Comparison of ENCODE assay signal across 8 cellular contexts in the genomic region with DNA sequence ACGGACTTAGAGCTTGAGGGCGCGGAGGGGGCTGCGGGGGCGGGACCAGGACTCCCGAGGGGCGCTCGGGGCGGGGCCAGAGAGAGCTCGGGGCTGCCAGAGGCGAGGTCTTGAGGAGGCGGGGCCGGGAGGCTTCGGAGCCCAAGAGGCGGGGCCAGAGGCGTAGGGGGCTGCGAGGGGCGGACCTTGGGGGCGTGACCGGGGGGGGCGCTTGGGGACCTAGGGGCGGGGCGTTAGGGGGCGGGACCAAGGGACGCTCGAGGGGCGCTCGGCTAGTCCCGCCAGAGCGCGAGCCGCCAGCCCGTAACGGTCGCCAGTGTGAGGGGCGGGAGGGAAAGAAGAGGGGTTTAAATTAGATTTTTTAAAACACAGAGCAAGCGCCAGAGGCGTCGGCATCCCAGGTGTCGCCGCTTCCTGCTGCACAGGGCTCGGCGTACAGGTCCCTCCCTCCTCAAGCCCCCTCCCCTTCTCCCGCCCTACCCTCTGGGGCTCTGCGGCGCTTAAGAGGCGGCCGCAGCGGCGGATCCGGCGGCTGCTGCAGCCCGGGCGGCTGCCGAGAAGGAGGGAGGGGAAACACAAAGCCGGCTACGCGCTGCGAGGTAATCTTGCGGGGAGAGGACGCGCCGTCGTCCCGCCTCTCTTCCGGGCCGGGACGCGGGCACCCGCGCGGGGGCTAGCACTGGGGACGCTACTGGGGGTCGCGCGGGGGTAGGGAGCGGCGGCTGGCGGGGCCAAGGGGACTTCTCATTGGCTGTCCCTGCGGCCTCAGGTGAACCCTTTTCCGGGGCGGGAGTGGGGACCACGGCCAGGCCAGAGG. TPM values are rescaled to one million over a fixed set of nuclear protein-coding genes. Genes with fewer than 3 reads are reported as not detected.
DNase-seq lines count a peak whose midpoint lies in the region; ATAC-seq and TF ChIP-seq lines count a peak whose summit lies in the region.

A gene with protein sequence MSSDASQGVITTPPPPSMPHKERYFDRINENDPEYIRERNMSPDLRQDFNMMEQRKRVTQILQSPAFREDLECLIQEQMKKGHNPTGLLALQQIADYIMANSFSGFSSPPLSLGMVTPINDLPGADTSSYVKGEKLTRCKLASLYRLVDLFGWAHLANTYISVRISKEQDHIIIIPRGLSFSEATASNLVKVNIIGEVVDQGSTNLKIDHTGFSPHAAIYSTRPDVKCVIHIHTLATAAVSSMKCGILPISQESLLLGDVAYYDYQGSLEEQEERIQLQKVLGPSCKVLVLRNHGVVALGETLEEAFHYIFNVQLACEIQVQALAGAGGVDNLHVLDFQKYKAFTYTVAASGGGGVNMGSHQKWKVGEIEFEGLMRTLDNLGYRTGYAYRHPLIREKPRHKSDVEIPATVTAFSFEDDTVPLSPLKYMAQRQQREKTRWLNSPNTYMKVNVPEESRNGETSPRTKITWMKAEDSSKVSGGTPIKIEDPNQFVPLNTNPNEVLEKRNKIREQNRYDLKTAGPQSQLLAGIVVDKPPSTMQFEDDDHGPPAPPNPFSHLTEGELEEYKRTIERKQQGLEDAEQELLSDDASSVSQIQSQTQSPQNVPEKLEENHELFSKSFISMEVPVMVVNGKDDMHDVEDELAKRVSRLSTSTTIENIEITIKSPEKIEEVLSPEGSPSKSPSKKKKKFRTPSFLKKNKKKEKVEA (plus strand): TSS at position 284 of the 817 bp plus-strand sequence. CDS start 92,670 bp downstream, outside the sequence.

- H3K4me1 Mint-ChIP-seq in neural progenitor cell, result peaks cover 55% of the 10 kb centered on the region

- no peaks in the 10 kb centered on the region for H3K9me3 ChIP-seq in Karpas-422 (ENCODE audit: low read length)
- H3K9me3 ChIP-seq in neural progenitor cell (ENCODE audit: low read depth), result no peaks in the 10 kb centered on the region
- no peaks in the 10 kb centered on the region for H3K9me3 ChIP-seq in stomach smooth muscle (ENCODE audit: control insufficient read depth in 2 of 2, low read length in 2 of 2)

- H3K79me2 ChIP-seq in Karpas-422 (ENCODE audit: low read length), result no peaks in the 10 kb centered on the region
- peaks cover 46% of the 10 kb centered on the region for H3K79me2 ChIP-seq in neural progenitor cell (ENCODE audit: low read depth)

- H3K27me3 Mint-ChIP-seq in neural progenitor cell (ENCODE audit: insufficient read depth, low read depth), result no peaks in the 10 kb centered on the region

- peak; percentile 90 for DNase-seq in EH (ENCODE audit: low read depth)
- DNase-seq in Karpas-422, result peak; percentile 95
- DNase-seq in SHP77 treated with DMSO at 0.1 percent for 48 hours (lab: John Stamatoyannopoulos, UW), result peak; percentile 37
- DNase-seq in activated gamma-delta T cell treated with Interleukin-2 at 50 U/mL for 16 hours, result peak; percentile 94
- peak; percentile 96 for DNase-seq in fibroblast of villous mesenchyme (ENCODE audit: low read depth)
- peak; percentile 100 for DNase-seq in neural progenitor cell (ENCODE audit: low spot score)

- H3K27ac ChIP-seq in Karpas-422 (ENCODE audit: low read length) (no peak within 1 kb of the TSS), neural progenitor cell (peak within 1 kb of the TSS; percentile 91), stomach smooth muscle (ENCODE audit: low read length) (peak within 1 kb of the TSS; percentile 88)

- peak within 1 kb of the TSS; percentile 99 for H2AFZ ChIP-seq in Karpas-422 (ENCODE audit: low read length)
- H2AFZ ChIP-seq in neural progenitor cell (replicated peaks), result peak within 1 kb of the TSS; percentile 75

- peak within 1 kb of the TSS; percentile 95 for H3K4me3 Mint-ChIP-seq in neural progenitor cell

- H3K4me1 ChIP-seq in Karpas-422 (ENCODE audit: low read length), result peaks cover 27% of the 10 kb centered on the region
- H3K4me1 ChIP-seq in neural progenitor cell, result peaks cover 56% of the 10 kb centered on the region
- H3K4me1 ChIP-seq in stomach smooth muscle (ENCODE audit: control insufficient read depth, insufficient read depth, low read length), result peaks cover 19% of the 10 kb centered on the region

- ATAC-seq in GM21825 (IDR thresholded peaks at IDR 0.05; ENCODE audit: unreplicated experiment), result peak; percentile 56

- H3K9ac ChIP-seq in Karpas-422 (ENCODE audit: low read length) (peak within 1 kb of the TSS; percentile 78), neural progenitor cell (peak within 1 kb of the TSS; percentile 49), stomach smooth muscle (ENCODE audit: low read length in 2 of 2) (peak within 1 kb of the TSS; percentile 74 to 80)

- no peaks in the 10 kb centered on the region for H3K9me3 Mint-ChIP-seq in neural progenitor cell

- H3F3A ChIP-seq in neural progenitor cell (ENCODE audit: low read depth), result peaks cover 46% of the 10 kb centered on the region

- H4K20me1 ChIP-seq in Karpas-422 (ENCODE audit: insufficient read depth, low read depth, low read length) (no peaks in the 10 kb centered on the region; the same call in 1 of the 2 replicates), neural progenitor cell (ENCODE audit: low read depth) (peaks cover 43% of the 10 kb centered on the region)

- H3K9me2 ChIP-seq in Karpas-422 (replicated peaks; ENCODE audit: insufficient read depth, low read length), result no peaks in the 10 kb centered on the region

- H3K4me2 ChIP-seq in Karpas-422 (ENCODE audit: low read depth, low read length, poor library complexity, severe bottlenecking) (peak within 1 kb of the TSS; percentile 87), neural progenitor cell (peak within 1 kb of the TSS; percentile 97)

- H3K4me3 ChIP-seq in Karpas-422 (ENCODE audit: low read length) (peak within 1 kb of the TSS; percentile 93), fibroblast of villous mesenchyme (ENCODE audit: low read depth, low read length) (peak within 1 kb of the TSS; percentile 89), neural progenitor cell (peak within 1 kb of the TSS; percentile 89), stomach smooth muscle (ENCODE audit: low read length in 2 of 2) (peak within 1 kb of the TSS; percentile 78 to 86)

- no peaks in the 10 kb centered on the region for H3K27me3 ChIP-seq in Karpas-422 (ENCODE audit: low read length)
- H3K27me3 ChIP-seq in neural progenitor cell, result peaks cover 16% of the 10 kb centered on the region
- H3K27me3 ChIP-seq in stomach smooth muscle (ENCODE audit: control insufficient read depth in 1 of 2, insufficient read depth in 2 of 2, low read length in 2 of 2), result no peaks in the 10 kb centered on the region

- no peaks in the 10 kb centered on the region for H3K36me3 ChIP-seq in Karpas-422 (ENCODE audit: insufficient read depth, low read length)
- H3K36me3 ChIP-seq in neural progenitor cell, result no peaks in the 10 kb centered on the region
- no peaks in the 10 kb centered on the region for H3K36me3 ChIP-seq in stomach smooth muscle (ENCODE audit: control insufficient read depth in 2 of 2, insufficient read depth in 2 of 2, low read length in 2 of 2)

- no peak within 1 kb of the TSS for H3K27ac Mint-ChIP-seq in neural progenitor cell

- no peaks in the 10 kb centered on the region for H3K36me3 Mint-ChIP-seq in neural progenitor cell

- no peak for TF ChIP-seq CTCF in fibroblast of villous mesenchyme (IDR thresholded peaks at IDR 0.05; ENCODE audit: insufficient read depth, low read depth, low read length)
- no peak for TF ChIP-seq CTCF in neural progenitor cell (IDR thresholded peaks at IDR 0.05)

RNA-seq across cellular contexts. Expression of the gene that starts here (rescaled TPM):
- total RNA-seq in Karpas-422 (2014; rRNA removed; shearing (Covaris generic); ENCODE audit: low replicate concordance), result 15.4 and 16.5 TPM in 2 replicates
- total RNA-seq in fibroblast of villous mesenchyme (68.3 and 97.6 TPM in 2 replicates), neural progenitor cell (ENCODE audit: low replicate concordance) (202 and 345 TPM in 2 replicates)

Comparison
In these comparisons a context has a peak if more than half of its experiments do, and no peak if none do; other contexts are left out.
1. DNase-seq: peak in every context shown above with its lines; median percentile 100 in neural progenitor cell; 96 in fibroblast of villous mesenchyme; 95 in Karpas-422; 94 in activated gamma-delta T cell treated with Interleukin-2 at 50 U/mL for 16 hours; 90 in EH; 37 in SHP77 treated with DMSO at 0.1 percent for 48 hours.